In the genomic region with DNA sequence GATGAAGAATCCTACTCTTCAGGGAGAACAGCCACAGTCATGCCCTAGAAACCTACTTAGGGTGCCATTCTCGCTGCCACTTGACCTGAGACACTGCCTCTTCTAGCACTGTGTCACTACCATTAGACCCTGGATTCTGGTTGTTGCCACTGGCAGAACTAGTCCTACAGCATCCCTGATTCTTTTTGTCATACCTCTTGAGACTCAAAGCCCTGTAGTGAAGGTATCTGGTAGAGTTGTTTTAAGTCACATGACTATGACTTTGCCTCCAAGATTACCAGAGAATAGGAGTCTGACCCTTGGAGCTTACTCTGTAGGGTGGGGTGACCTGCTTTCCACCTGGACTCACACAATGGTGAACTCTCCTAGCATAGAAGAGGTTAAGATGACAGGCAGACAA, we compare ENCODE assay signal across 23 cellular contexts.
DNase-seq lines count a peak whose midpoint lies in the region; ATAC-seq and TF ChIP-seq lines count a peak whose summit lies in the region.
"Had no signal": no experiment of that assay in that cellular context is flagged by ENCODE, and none has a peak within 500 bp of the region (broad histone marks: within the 10 kb centered on the region; RNA-seq: fewer than 3 reads in every experiment).

No MANE protein-coding gene starts in this region.

- no peaks in the 10 kb centered on the region for H3K36me3 Mint-ChIP-seq in MCF 10A (ENCODE audit: insufficient read depth, unreplicated experiment)
- H3K36me3 Mint-ChIP-seq: CD14-positive monocyte; CD8-positive, alpha-beta memory T cell had no signal

- H3K36me3 ChIP-seq in breast epithelium: no peaks in the 10 kb centered on the region
- no peaks in the 10 kb centered on the region for H3K36me3 ChIP-seq in vagina
- H3K36me3 ChIP-seq: BE2C, HAP-1 had no signal

- TF ChIP-seq CTCF in breast epithelium (IDR thresholded peaks at IDR 0.05) (no peak), MCF 10A (IDR thresholded peaks at IDR 0.05; ENCODE audit: unreplicated experiment) (no peak), vagina (IDR thresholded peaks at IDR 0.05) (no peak)

- no peaks in the 10 kb centered on the region for H3K27me3 Mint-ChIP-seq in MCF 10A (ENCODE audit: insufficient read depth, unreplicated experiment)

- H3K4me3 Mint-ChIP-seq in MCF 10A (ENCODE audit: unreplicated experiment): no peak overlapping the region
- H3K4me3 Mint-ChIP-seq: CD14-positive monocyte; CD8-positive, alpha-beta memory T cell; HFFc6 had no signal

- H3K4me1 ChIP-seq in breast epithelium (peaks cover 0 to 10% of the 10 kb centered on the region in 2 donors), vagina (peaks cover 61% of the 10 kb centered on the region)
- H3K4me1 ChIP-seq: BE2C, HAP-1 had no signal

- H3K4me1 Mint-ChIP-seq in MCF 10A (ENCODE audit: insufficient read depth, unreplicated experiment): peaks cover 8% of the 10 kb centered on the region
- H3K4me1 Mint-ChIP-seq: CD8-positive, alpha-beta memory T cell had no signal

- H3K9me3 Mint-ChIP-seq in MCF 10A (ENCODE audit: unreplicated experiment): no peaks in the 10 kb centered on the region
- H3K9me3 Mint-ChIP-seq: CD8-positive, alpha-beta memory T cell; HFFc6 had no signal

- POLR2A ChIA-PET in MCF 10A (lab: Yijun Ruan, JAX): no interaction called here

- no TSS peak for BruUV-seq in MCF 10A (replicated peaks; lab: Mats Ljungman, UMichigan)

- ATAC-seq in GM18909 (IDR thresholded peaks at IDR 0.05; ENCODE audit: poor library complexity, unreplicated experiment) (no peak), GM21390 (IDR thresholded peaks at IDR 0.05; ENCODE audit: unreplicated experiment) (no peak)

- H3K27ac ChIP-seq in breast epithelium (peak overlapping the region; percentile 89 to 94), skin epidermis (peak overlapping the region in 16 of 21 experiments; percentile 18 to 84 (median 64)), vagina (peak overlapping the region; percentile 67)

- H3K27ac Mint-ChIP-seq in MCF 10A (ENCODE audit: low read depth, unreplicated experiment): no peak overlapping the region
- H3K27ac Mint-ChIP-seq: CD14-positive monocyte had no signal

- H3K4me3 ChIP-seq in breast epithelium: no peak overlapping the region
- no peak overlapping the region for H3K4me3 ChIP-seq in skin epidermis
- H3K4me3 ChIP-seq in vagina: no peak overlapping the region
- H3K4me3 ChIP-seq: HAP-1 had no signal

- no peak for TF ChIP-seq POLR2A in breast epithelium (IDR thresholded peaks at IDR 0.05)
- no peak for TF ChIP-seq POLR2A in vagina (IDR thresholded peaks at IDR 0.05)

- CTCF ChIA-PET in MCF 10A (lab: Yijun Ruan, JAX): interaction anchor here (1.2 to 3.3 kb wide), 5 partner anchors 22 to 1008 kb away, joined by 3 to 18 read pairs (median 3); no protein-coding TSS in a partner anchor

- H3K27me3 ChIP-seq in breast epithelium: no peaks in the 10 kb centered on the region
- H3K27me3 ChIP-seq in vagina: no peaks in the 10 kb centered on the region
- H3K27me3 ChIP-seq: BE2C had no signal

- no peak for DNase-seq in breast epithelium (ENCODE audit: low spot score in 2 of 2)
- no peak for DNase-seq in MCF 10A (ENCODE audit: unreplicated experiment)
- DNase-seq in islet precursor cell: peak; percentile 31
- DNase-seq in vagina (ENCODE audit: extremely low spot score in 2 of 2): no peak
- DNase-seq in NCI-H748 treated with DMSO at 0.1 percent for 48 hours (lab: John Stamatoyannopoulos, UW): no peak
- DNase-seq: 8988T; ACHN; BE2C; CD8-positive, alpha-beta memory T cell; DMS 273 treated with DMSO at 0.1 percent for 48 hours; GOT3; HFFc6; KG1; MM.1S; NCI-H2029; NCI-H2227 treated with DMSO at 0.1 percent for 48 hours; NCI-H526 treated with DMSO at 0.1 percent for 48 hours; SK-N-SH had no signal

- intact Hi-C loops in breast epithelium (cut with DNase I; ENCODE audit: low total_unique reads) (no loop called here), MCF 10A (cut with micrococcal nuclease) (loop anchor here (5.0 kb wide), 1 partner anchor 929 kb away; no protein-coding TSS in a partner anchor), vagina (cut with DNase I) (no loop called here)

- H3K9me3 ChIP-seq in breast epithelium (no peaks in the 10 kb centered on the region), vagina (no peaks in the 10 kb centered on the region)
- H3K9me3 ChIP-seq: BE2C, HAP-1, SK-N-SH had no signal
